In genomic region chr13:79709526-79709925, GRCh38 we compare ENCODE assay signal across 27 cellular contexts.
DNase-seq lines count a peak whose midpoint lies in the region; ATAC-seq, FAIRE-seq and TF ChIP-seq lines count a peak whose summit lies in the region.
"Had no signal": no experiment of that assay in that cellular context is flagged by ENCODE, and none has a peak within 500 bp of the region (broad histone marks: within the 10 kb centered on the region; RNA-seq: fewer than 3 reads in every experiment).

No MANE protein-coding gene starts in this region.

- H3K4me1 Mint-ChIP-seq in astrocyte (ENCODE audit: low read depth, unreplicated experiment), result peaks cover 2% of the 10 kb centered on the region

- H3K9me3 Mint-ChIP-seq in astrocyte (ENCODE audit: unreplicated experiment), result no peaks in the 10 kb centered on the region
- H3K9me3 Mint-ChIP-seq: activated CD8-positive, alpha-beta T cell treated with anti-CD3 and anti-CD28 coated beads for 36 hours had no signal

- H3K27me3 ChIP-seq in astrocyte (ENCODE audit: insufficient read depth, low read length) (no peaks in the 10 kb centered on the region), left lung (no peaks in the 10 kb centered on the region)
- H3K27me3 ChIP-seq: adrenal gland, cardiac muscle cell, right atrium auricular region had no signal

- H3K4me3 ChIP-seq in astrocyte (ENCODE audit: insufficient read depth, low read depth, low read length), result no peak overlapping the region
- no peak overlapping the region for H3K4me3 ChIP-seq in fibroblast of villous mesenchyme (ENCODE audit: low read depth, low read length)
- no peak overlapping the region for H3K4me3 ChIP-seq in left lung
- H3K4me3 ChIP-seq: adrenal gland, cardiac muscle cell, right atrium auricular region had no signal

- no peaks in the 10 kb centered on the region for H4K20me1 ChIP-seq in astrocyte (ENCODE audit: insufficient read depth, low read length)

- peak overlapping the region; percentile 68 for H3K27ac ChIP-seq in astrocyte (ENCODE audit: low read depth, low read length)
- H3K27ac ChIP-seq in left lung, result no peak overlapping the region
- H3K27ac ChIP-seq: adrenal gland, cardiac muscle cell, right atrium auricular region had no signal

- intact Hi-C loops in Right ventricle myocardium superior (cut with DNase I) (no loop called here), left lung (cut with DNase I) (no loop called here)

- no peaks in the 10 kb centered on the region for H3K36me3 Mint-ChIP-seq in astrocyte (ENCODE audit: low read depth, unreplicated experiment)
- H3K36me3 Mint-ChIP-seq: type B pancreatic cell had no signal

- TF ChIP-seq CTCF in astrocyte (IDR thresholded peaks at IDR 0.05; ENCODE audit: insufficient read depth, low read depth, low read length) (no peak), fibroblast of villous mesenchyme (IDR thresholded peaks at IDR 0.05; ENCODE audit: insufficient read depth, low read depth, low read length) (no peak), left lung (IDR thresholded peaks at IDR 0.05) (no peak)

- H3K9me3 ChIP-seq in astrocyte (ENCODE audit: insufficient read depth, low read depth, low read length), result no peaks in the 10 kb centered on the region
- H3K9me3 ChIP-seq in left lung, result no peaks in the 10 kb centered on the region
- H3K9me3 ChIP-seq: adrenal gland, right atrium auricular region had no signal

- H3K79me2 ChIP-seq in astrocyte (ENCODE audit: insufficient read depth, low read length), result no peaks in the 10 kb centered on the region

- H3K4me1 ChIP-seq in astrocyte (ENCODE audit: insufficient read depth, low read length) (peaks cover 4% of the 10 kb centered on the region), left lung (no peaks in the 10 kb centered on the region)
- H3K4me1 ChIP-seq: adrenal gland, right atrium auricular region had no signal

- peak; percentile 4 for DNase-seq in A172 (ENCODE audit: low spot score)
- DNase-seq in H4 (ENCODE audit: low spot score), result peak; percentile 11
- DNase-seq in astrocyte (ENCODE audit: low read depth), result peak; percentile 75
- peak; percentile 41 for DNase-seq in fibroblast of villous mesenchyme (ENCODE audit: low read depth)
- no peak for DNase-seq in Right ventricle myocardium superior
- no peak for DNase-seq in activated CD4-positive, alpha-beta T cell treated with anti-CD3 and anti-CD28 coated beads for 48 hours
- no peak for DNase-seq in left lung
- no peak for DNase-seq in activated CD4-positive, CD25-positive, alpha-beta regulatory T cell treated with anti-CD3 and anti-CD28 coated beads, Interleukin-2, amount 50 U/mL, for 72 hours
- DNase-seq: 8988T; activated CD4-positive, CD25-positive, alpha-beta regulatory T cell; activated CD8-positive, alpha-beta T cell treated with anti-CD3 and anti-CD28 coated beads for 36 hours; activated gamma-delta T cell treated with Interleukin-2 at 50 U/mL for 16 hours; activated T-cell treated with anti-CD3 and anti-CD28 coated beads for 4 hours; adrenal gland; C1 segment of cervical spinal cord; Calu3; dermis blood vessel endothelial cell; H7; NCI-H1436 treated with DMSO at 0.1 percent for 48 hours; NCI-H510A treated with DMSO at 0.1 percent for 48 hours; stimulated activated CD8-positive, alpha-beta memory T cell treated with anti-CD3 and anti-CD28 coated beads, Interleukin-4, amount 100 ng/mL, for 48 hours; T-helper 9 cell had no signal

- no peaks in the 10 kb centered on the region for H3K27me3 Mint-ChIP-seq in astrocyte (ENCODE audit: low read depth, unreplicated experiment)
- H3K27me3 Mint-ChIP-seq: type B pancreatic cell had no signal

- H3K4me3 Mint-ChIP-seq in astrocyte (ENCODE audit: unreplicated experiment), result no peak overlapping the region
- H3K4me3 Mint-ChIP-seq: activated CD8-positive, alpha-beta T cell treated with anti-CD3 and anti-CD28 coated beads for 36 hours; type B pancreatic cell had no signal

- no peak for ATAC-seq in Right ventricle myocardium superior (ENCODE audit: poor library complexity)
- ATAC-seq in left lung, result no peak
- ATAC-seq: activated CD8-positive, alpha-beta T cell treated with anti-CD3 and anti-CD28 coated beads for 36 hours had no signal

- no peak for FAIRE-seq in astrocyte (lab: Jason Lieb, UNC)
- FAIRE-seq: keratinocyte, RCC 7860 had no signal

- H3K4me2 ChIP-seq in astrocyte (ENCODE audit: low read length), result no peak overlapping the region

- no peak overlapping the region for H3K27ac Mint-ChIP-seq in astrocyte (ENCODE audit: unreplicated experiment)
- H3K27ac Mint-ChIP-seq: activated CD8-positive, alpha-beta T cell treated with anti-CD3 and anti-CD28 coated beads for 36 hours; type B pancreatic cell had no signal

- no peak overlapping the region for H2AFZ ChIP-seq in astrocyte (ENCODE audit: low read depth, low read length)

- H3K36me3 ChIP-seq in astrocyte (ENCODE audit: insufficient read depth, low read length) (no peaks in the 10 kb centered on the region), left lung (no peaks in the 10 kb centered on the region)
- H3K36me3 ChIP-seq: adrenal gland, cardiac muscle cell, right atrium auricular region had no signal

- H3K9ac ChIP-seq in astrocyte (ENCODE audit: low read length), result peak overlapping the region; percentile 36

Comparison
In these comparisons a context has a peak if more than half of its experiments do, and no peak if none do; other contexts are left out.
1. DNase-seq: peak in A172 (single experiment), H4 (single experiment), astrocyte (single experiment) and fibroblast of villous mesenchyme (single experiment); none in Right ventricle myocardium superior (single experiment), activated CD4-positive, alpha-beta T cell treated with anti-CD3 and anti-CD28 coated beads for 48 hours (single experiment), left lung (0 of 2) and activated CD4-positive, CD25-positive, alpha-beta regulatory T cell treated with anti-CD3 and anti-CD28 coated beads, Interleukin-2, amount 50 U/mL, for 72 hours (single experiment).